11 cellular contexts compared by ENCODE assay signal in genomic region chr1:66300280-66300973, GRCh38.
A peak's percentile ranks its signal among the peaks of the same experiment; 100 is the strongest.
DNase-seq lines count a peak whose midpoint lies in the region; ATAC-seq, FAIRE-seq and TF ChIP-seq lines count a peak whose summit lies in the region.
"Had no signal": no experiment of that assay in that cellular context is flagged by ENCODE, and none has a peak within 500 bp of the region (broad histone marks: within the 10 kb centered on the region; RNA-seq: fewer than 3 reads in every experiment).

No MANE protein-coding gene starts in this region.

- no peaks in the 10 kb centered on the region for H3K9me3 ChIP-seq in HCT116 (ENCODE audit: control insufficient read depth in 1 of 2, insufficient read depth in 1 of 2, low read depth in 1 of 2, low read length in 2 of 2)
- no peaks in the 10 kb centered on the region for H3K9me3 ChIP-seq in heart right ventricle
- no peaks in the 10 kb centered on the region for H3K9me3 ChIP-seq in smooth muscle cell (replicated peaks; ENCODE audit: low read depth)

- intact Hi-C loops in HCT116 (cut with micrococcal nuclease) (no loop called here), heart right ventricle (cut with DNase I) (no loop called here)

- H3K27ac Mint-ChIP-seq in activated CD4-positive, alpha-beta memory T cell treated with anti-CD3 and anti-CD28 coated beads, Interleukin-2, amount 10 ng/mL, durations not matched to agents 7 days and 5 days, result peak overlapping the region; percentile 85
- H3K27ac Mint-ChIP-seq: nephron had no signal

- no peak for TF ChIP-seq RAD21 in HCT116 (IDR thresholded peaks at IDR 0.05; ENCODE audit: low read depth)

- no peaks in the 10 kb centered on the region for H3F3A ChIP-seq in smooth muscle cell (ENCODE audit: low read depth)

- H3K4me3 Mint-ChIP-seq in activated CD4-positive, alpha-beta memory T cell treated with anti-CD3 and anti-CD28 coated beads, Interleukin-2, amount 10 ng/mL, durations not matched to agents 7 days and 5 days, result peak overlapping the region; percentile 76
- H3K4me3 Mint-ChIP-seq: nephron had no signal

- no peak for TF ChIP-seq POLR2A in HCT116 (IDR thresholded peaks at IDR 0.05; ENCODE audit: borderline replicate concordance, extremely low read depth, insufficient read depth, insufficient read length)

- peak overlapping the region; percentile 66 for H3K9ac ChIP-seq in HCT116 (ENCODE audit: low read length)
- no peak overlapping the region for H3K9ac ChIP-seq in smooth muscle cell (ENCODE audit: low read depth)

- no peak for DNase-seq in HCT116 (ENCODE audit: low read depth, low spot score)
- no peak for DNase-seq in activated CD4-positive, alpha-beta memory T cell treated with anti-CD3 and anti-CD28 coated beads, Interleukin-2, amount 10 ng/mL, durations not matched to agents 7 days and 5 days
- DNase-seq in heart right ventricle, result no peak
- no peak for DNase-seq in smooth muscle cell (lab: John Stamatoyannopoulos, UW; ENCODE audit: unreplicated experiment)
- no peak for DNase-seq in AG08396 (ENCODE audit: low spot score)
- no peak for DNase-seq in RCC 7860 (ENCODE audit: low spot score)
- no peak for DNase-seq in activated gamma-delta T cell (lab: John Stamatoyannopoulos, UW)
- DNase-seq: H7, NCI-H2081 treated with DMSO at 0.1 percent for 48 hours had no signal

- 74 to 75% methylated on average over 7 of the region's 7 CpGs for WGBS in heart right ventricle, 2 donors
- WGBS in smooth muscle cell (ENCODE audit: low lambda C conversion rate), result 82% methylated on average over 7 of the region's 7 CpGs

- TF ChIP-seq CTCF in HCT116 (IDR thresholded peaks at IDR 0.05 in 2 of 3, conservative IDR thresholded peaks at IDR 0.05 in 1 of 3; ENCODE audit: borderline replicate concordance in 1 of 3, insufficient read depth in 1 of 3, low read depth in 2 of 3, low read length in 2 of 3) (no peak), heart right ventricle (IDR thresholded peaks at IDR 0.05) (no peak), smooth muscle cell (IDR thresholded peaks at IDR 0.05; ENCODE audit: borderline replicate concordance, insufficient read depth, poor library complexity, severe bottlenecking) (no peak)

- ATAC-seq in HCT116, result peak; percentile 30
- ATAC-seq in heart right ventricle, result peak in 6 of 8 donors; percentile 27 to 69 (median 57)

- peaks cover 5% of the 10 kb centered on the region for H3K36me3 Mint-ChIP-seq in activated CD4-positive, alpha-beta memory T cell treated with anti-CD3 and anti-CD28 coated beads, Interleukin-2, amount 10 ng/mL, durations not matched to agents 7 days and 5 days (ENCODE audit: low read depth)

- POLR2A ChIA-PET in HCT116 (lab: Charles Lee), result interaction anchor here (0.9 to 1.4 kb wide), 3 partner anchors 25 to 50 kb away, joined by 3 to 5 read pairs (median 3); no protein-coding TSS in a partner anchor
- POLR2A ChIA-PET in activated CD4-positive, alpha-beta memory T cell treated with anti-CD3 and anti-CD28 coated beads, Interleukin-2, amount 10 ng/mL, durations not matched to agents 7 days and 5 days (lab: Charles Lee), result interaction anchor here (0.9 to 5.9 kb wide), 9 partner anchors 9 to 99 kb away, joined by 3 to 67 read pairs (median 6); no protein-coding TSS in a partner anchor

- H3K27me3 ChIP-seq in HCT116 (ENCODE audit: insufficient read depth, low read length) (no peaks in the 10 kb centered on the region), heart right ventricle (no peaks in the 10 kb centered on the region), smooth muscle cell (ENCODE audit: low read depth) (no peaks in the 10 kb centered on the region)

- RAD21 ChIA-PET in HCT116 (lab: Charles Lee; ENCODE audit: low non-redundant PET in 1 of 2, low total read pairs in 2 of 2, uncharacterized antibody in 2 of 2, unreplicated experiment in 2 of 2), result no interaction called here

- no peak for FAIRE-seq in RCC 7860 (lab: Jason Lieb, UNC)

- no peaks in the 10 kb centered on the region for H4K20me1 ChIP-seq in HCT116 (ENCODE audit: insufficient read depth)
- H4K20me1 ChIP-seq in smooth muscle cell (ENCODE audit: low read depth), result no peaks in the 10 kb centered on the region

- H3K27me3 Mint-ChIP-seq in activated CD4-positive, alpha-beta memory T cell treated with anti-CD3 and anti-CD28 coated beads, Interleukin-2, amount 10 ng/mL, durations not matched to agents 7 days and 5 days, result no peaks in the 10 kb centered on the region

- H3K4me1 ChIP-seq in HCT116 (ENCODE audit: control insufficient read depth in 1 of 2, insufficient read depth in 2 of 2, low read length in 2 of 2) (peaks cover 81 to 89% of the 10 kb centered on the region in 2 experiments), heart right ventricle (peaks cover 0 to 45% (median 5%) of the 10 kb centered on the region in 9 donors), smooth muscle cell (ENCODE audit: low read depth) (no peaks in the 10 kb centered on the region)

- CTCF ChIA-PET in HCT116 (lab: Charles Lee), result interaction anchor here (0.7 kb wide), 1 partner anchor 10 kb away, joined by 3 read pairs; no protein-coding TSS in a partner anchor
- CTCF ChIA-PET in activated CD4-positive, alpha-beta memory T cell treated with anti-CD3 and anti-CD28 coated beads, Interleukin-2, amount 10 ng/mL, durations not matched to agents 7 days and 5 days (lab: Charles Lee), result interaction anchor here (0.7 to 2.2 kb wide), 11 partner anchors 9 to 146 kb away, joined by 3 to 10 read pairs (median 3); no protein-coding TSS in a partner anchor

- H3K27ac ChIP-seq in HCT116 (ENCODE audit: low read depth, low read length), result peak overlapping the region; percentile 99
- peak overlapping the region in 8 of 10 donors; percentile 7 to 74 (median 48) for H3K27ac ChIP-seq in heart right ventricle
- peak overlapping the region; percentile 63 for H3K27ac ChIP-seq in smooth muscle cell (ENCODE audit: low read depth)
- H3K27ac ChIP-seq: HL-60 had no signal

- no peaks in the 10 kb centered on the region for H3K9me2 ChIP-seq in HCT116 (ENCODE audit: insufficient read depth)

- H2AFZ ChIP-seq in HCT116 (ENCODE audit: low read depth, low read length, poor library complexity, severe bottlenecking) (peak overlapping the region; percentile 52), smooth muscle cell (ENCODE audit: low read depth) (peak overlapping the region; percentile 91)

- H3K4me2 ChIP-seq in HCT116 (ENCODE audit: low read length) (peak overlapping the region; percentile 80), smooth muscle cell (peak overlapping the region; percentile 77)

- H3K36me3 ChIP-seq in HCT116 (ENCODE audit: control insufficient read depth in 1 of 2, insufficient read depth in 2 of 2, low read length in 2 of 2), result no peaks in the 10 kb centered on the region
- H3K36me3 ChIP-seq in heart right ventricle, result no peaks in the 10 kb centered on the region
- no peaks in the 10 kb centered on the region for H3K36me3 ChIP-seq in smooth muscle cell (ENCODE audit: low read depth)

- no TSS peak for BruUV-seq in HCT116 (replicated peaks; lab: Mats Ljungman, UMichigan)

- H3K4me3 ChIP-seq in HCT116 (replicated peaks in 1 of 2; ENCODE audit: low read depth in 1 of 2, low read length in 2 of 2), result peak overlapping the region; percentile 24 to 46
- no peak overlapping the region for H3K4me3 ChIP-seq in heart right ventricle
- H3K4me3 ChIP-seq in smooth muscle cell, result no peak overlapping the region

- H3K9me3 Mint-ChIP-seq in activated CD4-positive, alpha-beta memory T cell treated with anti-CD3 and anti-CD28 coated beads, Interleukin-2, amount 10 ng/mL, durations not matched to agents 7 days and 5 days, result peaks cover 3% of the 10 kb centered on the region
- H3K9me3 Mint-ChIP-seq: nephron had no signal

- H3K4me1 Mint-ChIP-seq in activated CD4-positive, alpha-beta memory T cell treated with anti-CD3 and anti-CD28 coated beads, Interleukin-2, amount 10 ng/mL, durations not matched to agents 7 days and 5 days, result peaks cover 52% of the 10 kb centered on the region
- H3K4me1 Mint-ChIP-seq: nephron had no signal

- H3K79me2 ChIP-seq in HCT116 (ENCODE audit: insufficient read depth, low read length) (no peaks in the 10 kb centered on the region), smooth muscle cell (ENCODE audit: low read depth) (no peaks in the 10 kb centered on the region)

TF ChIP-seq in HCT116, 20 proteins besides CTCF, POLR2A, EP300 and RAD21:
- TF ChIP-seq REST (IDR thresholded peaks at IDR 0.05; ENCODE audit: low read depth), result no peak
- no peak for TF ChIP-seq CBX3 (IDR thresholded peaks at IDR 0.05; ENCODE audit: low read depth)
- TF ChIP-seq CEBPB (IDR thresholded peaks at IDR 0.05; ENCODE audit: low read depth), result peak; percentile 77
- TF ChIP-seq ZFX (IDR thresholded peaks at IDR 0.05), result no peak
- TF ChIP-seq YY1 (IDR thresholded peaks at IDR 0.05; ENCODE audit: extremely low read depth, insufficient replicate concordance, low read depth, low read length), result peak; percentile 23

Comparison
In these comparisons a context has a peak if more than half of its experiments do, and no peak if none do; other contexts are left out.
1. H3K27ac ChIP-seq: peak in every context shown above with its lines; median percentile 99 in HCT116; 63 in smooth muscle cell; 48 in heart right ventricle.
2. H3K4me3 ChIP-seq: peak in HCT116 (2 of 2); none in heart right ventricle (0 of 10) and smooth muscle cell (single experiment).